In genomic region chr1:1199141-1199960, GRCh38 we compare ENCODE assay signal across 14 cellular contexts. TPM values are rescaled to one million over a fixed set of nuclear protein-coding genes. Genes with fewer than 3 reads are reported as not detected.
DNase-seq lines count a peak whose midpoint lies in the region; ATAC-seq and TF ChIP-seq lines count a peak whose summit lies in the region.
"Had no signal": no experiment of that assay in that cellular context is flagged by ENCODE, and none has a peak within 500 bp of the region (broad histone marks: within the 10 kb centered on the region; RNA-seq: fewer than 3 reads in every experiment).

No MANE protein-coding gene starts in this region.

- H3K4me1 ChIP-seq in spleen: peaks cover 3 to 21% (median 10%) of the 10 kb centered on the region in 6 donors

- H3K4me3 ChIP-seq in spleen: no peak overlapping the region
- H3K4me3 ChIP-seq: vagina had no signal

- H3K27me3 ChIP-seq in spleen (replicated peaks in 1 of 7): peaks cover 0 to 43% (median 7%) of the 10 kb centered on the region in 7 donors
- H3K27me3 ChIP-seq: vagina had no signal

- peaks cover 17% of the 10 kb centered on the region for H3K4me1 Mint-ChIP-seq in activated T-cell treated with anti-CD3 and anti-CD28 coated beads, Interleukin-2, amount 50 U/mL, for 24 hours (ENCODE audit: low read depth)
- peaks cover 6% of the 10 kb centered on the region for H3K4me1 Mint-ChIP-seq in T-helper 1 cell treated with Interleukin-12 subunit alpha and Interleukin-12 subunit beta and Interleukin-4 antibody, amounts not matched to agents 30 μg/mL and 1 μg/mL, for 36 hours (ENCODE audit: low read depth)
- H3K4me1 Mint-ChIP-seq in endothelial cell (ENCODE audit: unreplicated experiment): no peaks in the 10 kb centered on the region

- H3K36me3 ChIP-seq in spleen: no peaks in the 10 kb centered on the region
- H3K36me3 ChIP-seq: vagina had no signal

- H3K9me3 ChIP-seq in spleen: peaks cover 0 to 16% (median 12%) of the 10 kb centered on the region in 8 donors

- ATAC-seq in HG03460 (IDR thresholded peaks at IDR 0.05; ENCODE audit: unreplicated experiment): no peak
- ATAC-seq: HCT116 had no signal

- no peak for TF ChIP-seq POLR2A in spleen (IDR thresholded peaks at IDR 0.05)

- WGBS in spleen, 5 donors: 82 to 92% (median 85%) methylated on average over 13 to 22 of the region's 22 CpGs

- H3K27ac ChIP-seq in spleen: no peak overlapping the region
- H3K27ac ChIP-seq: vagina had no signal

- H3K27ac Mint-ChIP-seq in activated T-cell treated with anti-CD3 and anti-CD28 coated beads, Interleukin-2, amount 50 U/mL, for 24 hours: peak overlapping the region; percentile 57
- H3K27ac Mint-ChIP-seq in T-helper 1 cell treated with Interleukin-12 subunit alpha and Interleukin-12 subunit beta and Interleukin-4 antibody, amounts not matched to agents 30 μg/mL and 1 μg/mL, for 36 hours: peak overlapping the region; percentile 74
- no peak overlapping the region for H3K27ac Mint-ChIP-seq in endothelial cell (ENCODE audit: unreplicated experiment)

- H3K9me3 Mint-ChIP-seq in activated T-cell treated with anti-CD3 and anti-CD28 coated beads, Interleukin-2, amount 50 U/mL, for 24 hours: peaks cover 2% of the 10 kb centered on the region
- peaks cover 12% of the 10 kb centered on the region for H3K9me3 Mint-ChIP-seq in T-helper 1 cell treated with Interleukin-12 subunit alpha and Interleukin-12 subunit beta and Interleukin-4 antibody, amounts not matched to agents 30 μg/mL and 1 μg/mL, for 36 hours
- no peaks in the 10 kb centered on the region for H3K9me3 Mint-ChIP-seq in endothelial cell (ENCODE audit: unreplicated experiment)

- no peak for TF ChIP-seq CTCF in endothelial cell (IDR thresholded peaks at IDR 0.05; ENCODE audit: unreplicated experiment)
- no peak for TF ChIP-seq CTCF in spleen (IDR thresholded peaks at IDR 0.05 in 8 of 11, conservative IDR thresholded peaks at IDR 0.05 in 3 of 11)

- no peak for DNase-seq in activated T-cell treated with anti-CD3 and anti-CD28 coated beads, Interleukin-2, amount 50 U/mL, for 24 hours
- DNase-seq in activated T-cell treated with anti-CD3 and anti-CD28 coated beads for 4 hours (no peak), endothelial cell (ENCODE audit: low spot score) (peak; percentile 4), spleen (peak; percentile 70), COLO829 (ENCODE audit: low spot score) (no peak), islet precursor cell (no peak)
- DNase-seq: mammary epithelial cell had no signal

- intact Hi-C loops in spleen (cut with DNase I; ENCODE audit: low total_unique reads): no loop called here

- peaks cover 5% of the 10 kb centered on the region for H3K36me3 Mint-ChIP-seq in activated T-cell treated with anti-CD3 and anti-CD28 coated beads, Interleukin-2, amount 50 U/mL, for 24 hours (ENCODE audit: low read depth)
- peaks cover 14% of the 10 kb centered on the region for H3K36me3 Mint-ChIP-seq in T-helper 1 cell treated with Interleukin-12 subunit alpha and Interleukin-12 subunit beta and Interleukin-4 antibody, amounts not matched to agents 30 μg/mL and 1 μg/mL, for 36 hours (ENCODE audit: low read depth)
- H3K36me3 Mint-ChIP-seq in endothelial cell (ENCODE audit: low read depth, unreplicated experiment): peaks cover 6% of the 10 kb centered on the region

- H3K27me3 Mint-ChIP-seq in activated T-cell treated with anti-CD3 and anti-CD28 coated beads, Interleukin-2, amount 50 U/mL, for 24 hours: no peaks in the 10 kb centered on the region
- H3K27me3 Mint-ChIP-seq in T-helper 1 cell treated with Interleukin-12 subunit alpha and Interleukin-12 subunit beta and Interleukin-4 antibody, amounts not matched to agents 30 μg/mL and 1 μg/mL, for 36 hours (ENCODE audit: low read depth): peaks cover 4% of the 10 kb centered on the region
- peaks cover 8% of the 10 kb centered on the region for H3K27me3 Mint-ChIP-seq in endothelial cell (ENCODE audit: unreplicated experiment)

- peak overlapping the region; percentile 8 for H3K4me3 Mint-ChIP-seq in activated T-cell treated with anti-CD3 and anti-CD28 coated beads, Interleukin-2, amount 50 U/mL, for 24 hours
- H3K4me3 Mint-ChIP-seq in T-helper 1 cell treated with Interleukin-12 subunit alpha and Interleukin-12 subunit beta and Interleukin-4 antibody, amounts not matched to agents 30 μg/mL and 1 μg/mL, for 36 hours: peak overlapping the region; percentile 56
- no peak overlapping the region for H3K4me3 Mint-ChIP-seq in endothelial cell (ENCODE audit: unreplicated experiment)
- H3K4me3 Mint-ChIP-seq: dendritic cell treated with granulocyte-macrophage colony-stimulating factor and Interleukin-4, amounts not matched to agents 40 ng/mL and 50 ng/mL, for 4 days had no signal

RNA-seq across cellular contexts. Expression of gene TNFRSF18, which starts 7.0 kb away (rescaled TPM):
- total RNA-seq in endothelial cell (ENCODE audit: unreplicated experiment) (not detected), spleen (1 to 10 TPM; 5.2 to 9.9 (median 7.5) TPM)
- 10 to 100 TPM in 1 of 3 donors, 1 to 10 TPM in 2; 7.2 to 16.3 (median 9.3) TPM for polyA plus RNA-seq in spleen
- polyA plus RNA-seq: fibroblast of lung, mammary epithelial cell had no signal

RNA-seq across cellular contexts. Expression of gene TNFRSF4, which starts 14.6 kb away (rescaled TPM):
- 0.80 TPM for total RNA-seq in endothelial cell (ENCODE audit: unreplicated experiment)
- 10 to 100 TPM in 5 of 7 donors, 1 to 10 TPM in 2; 6.6 to 18.9 (median 12.5) TPM for total RNA-seq in spleen
- 10 to 100 TPM; 14.7 to 23.4 (median 14.7) TPM for polyA plus RNA-seq in spleen
- total RNA-seq: Daoy, vagina had no signal
- polyA plus RNA-seq: mammary epithelial cell had no signal

RNA-seq across cellular contexts. Expression of gene TTLL10, which starts 25.7 kb away (rescaled TPM):
- not detected for total RNA-seq in endothelial cell (ENCODE audit: unreplicated experiment)
- under 1 TPM in 2 of 7 donors, not detected in 5; 0.17 to 0.34 TPM for total RNA-seq in spleen
- polyA plus RNA-seq in spleen: under 1 TPM in 2 of 3 donors, not detected in 1; 0.02 to 0.03 TPM
- total RNA-seq: Daoy, fibroblast of lung, mammary epithelial cell, vagina had no signal
- polyA plus RNA-seq: fibroblast of lung, mammary epithelial cell had no signal

RNA-seq across cellular contexts. Expression of gene SDF4, which starts 32.5 kb away (rescaled TPM):
- 130 TPM for total RNA-seq in endothelial cell (ENCODE audit: unreplicated experiment)
- total RNA-seq in spleen: 100 to 1,000 TPM in 4 of 7 donors, 10 to 100 TPM in 3; 87.2 to 145 (median 114) TPM
- polyA plus RNA-seq in spleen: 10 to 100 TPM; 39.1 to 84.2 (median 49.4) TPM

RNA-seq across cellular contexts. Expression of gene B3GALT6, which starts 32.7 kb away (rescaled TPM):
- total RNA-seq in endothelial cell (ENCODE audit: unreplicated experiment) (43.2 TPM), spleen (10 to 100 TPM; 13.2 to 25.1 (median 19.3) TPM)
- 10 to 100 TPM in 2 of 3 donors, 1 to 10 TPM in 1; 7.9 to 16.6 (median 12.1) TPM for polyA plus RNA-seq in spleen

Comparison
In these comparisons a context has a peak if more than half of its experiments do, and no peak if none do; other contexts are left out.
1. DNase-seq: peak in endothelial cell (single experiment) and spleen (single experiment); none in activated T-cell treated with anti-CD3 and anti-CD28 coated beads, Interleukin-2, amount 50 U/mL, for 24 hours (single experiment), activated T-cell treated with anti-CD3 and anti-CD28 coated beads for 4 hours (single experiment), COLO829 (single experiment) and islet precursor cell (single experiment).